14 cellular contexts compared by ENCODE assay signal in genomic region chr3:9211155-9211950, GRCh38. TPM values are rescaled to one million over a fixed set of nuclear protein-coding genes. Genes with fewer than 3 reads are reported as not detected.
DNase-seq lines count a peak whose midpoint lies in the region; ATAC-seq and TF ChIP-seq lines count a peak whose summit lies in the region.
"Had no signal": no experiment of that assay in that cellular context is flagged by ENCODE, and none has a peak within 500 bp of the region (broad histone marks: within the 10 kb centered on the region; RNA-seq: fewer than 3 reads in every experiment).

No MANE protein-coding gene starts in this region.

- no peaks in the 10 kb centered on the region for H3K4me1 ChIP-seq in breast epithelium

- CTCF ChIA-PET in MCF 10A (lab: Yijun Ruan, JAX) = interaction anchor here (0.8 to 0.9 kb wide), 3 partner anchors 44 to 103 kb away, joined by 3 to 5 read pairs (median 3); no protein-coding TSS in a partner anchor

- intact Hi-C loops in MCF 10A (cut with micrococcal nuclease) = no loop called here
- intact Hi-C loops in breast epithelium (cut with DNase I; ENCODE audit: low total_unique reads) = no loop called here

- ATAC-seq in stimulated activated effector memory CD8-positive, alpha-beta T cell treated with anti-CD3 and anti-CD28 coated beads, Interleukin-12 subunit alpha, Interleukin-12 subunit beta, amount 100 ng/mL, for 72 hours = peak; percentile 52
- no peak for ATAC-seq in GM19452 (IDR thresholded peaks at IDR 0.05; ENCODE audit: unreplicated experiment)
- ATAC-seq: stimulated activated naive B cell treated with anti-CD40 and anti-IgM and Interleukin-4, amounts not matched to agents 10 μg/mL and 1 μg/mL and 100 μg/mL, for 72 hours had no signal

- TF ChIP-seq CTCF in MCF 10A (IDR thresholded peaks at IDR 0.05; ENCODE audit: unreplicated experiment) = no peak
- no peak for TF ChIP-seq CTCF in breast epithelium (IDR thresholded peaks at IDR 0.05)
- TF ChIP-seq CTCF in fibroblast of mammary gland (conservative IDR thresholded peaks at IDR 0.05; ENCODE audit: control insufficient read depth, insufficient read depth, low read depth, low read length) = no peak

- no peak overlapping the region for H3K4me3 Mint-ChIP-seq in MCF 10A (ENCODE audit: unreplicated experiment)
- no peak overlapping the region for H3K4me3 Mint-ChIP-seq in stimulated activated effector memory CD8-positive, alpha-beta T cell treated with anti-CD3 and anti-CD28 coated beads, Interleukin-12 subunit alpha, Interleukin-12 subunit beta, amount 100 ng/mL, for 72 hours
- H3K4me3 Mint-ChIP-seq: activated CD4-positive, alpha-beta T cell treated with anti-CD3 and anti-CD28 coated beads, Interleukin-2, amount 10 ng/mL, durations not matched to agents 24 days and 14 days; stimulated activated naive B cell treated with anti-CD40 and anti-IgM and Interleukin-4, amounts not matched to agents 10 μg/mL and 1 μg/mL and 100 μg/mL, for 72 hours had no signal

- no peak for TF ChIP-seq POLR2A in breast epithelium (IDR thresholded peaks at IDR 0.05)

- BruUV-seq in MCF 10A (replicated peaks; lab: Mats Ljungman, UMichigan) = no TSS peak

- no peaks in the 10 kb centered on the region for H3K27me3 Mint-ChIP-seq in MCF 10A (ENCODE audit: insufficient read depth, unreplicated experiment)

- H3K27ac Mint-ChIP-seq in MCF 10A (ENCODE audit: low read depth, unreplicated experiment) = peak overlapping the region; percentile 17
- H3K27ac Mint-ChIP-seq in stimulated activated effector memory CD8-positive, alpha-beta T cell treated with anti-CD3 and anti-CD28 coated beads, Interleukin-12 subunit alpha, Interleukin-12 subunit beta, amount 100 ng/mL, for 72 hours = no peak overlapping the region
- H3K27ac Mint-ChIP-seq: activated CD4-positive, alpha-beta T cell treated with anti-CD3 and anti-CD28 coated beads, Interleukin-2, amount 10 ng/mL, durations not matched to agents 24 days and 14 days; activated T-helper 2 cell treated with anti-CD3 and anti-CD28 coated beads, Interferon-gamma antibody, Interleukin-2, Interleukin-4, amounts not matched to agents 10 μg/mL and 5 μg/mL and 100 μg/mL, durations not matched to agents 14 hours and 24 hours and 36 hours; stimulated activated naive B cell treated with anti-CD40 and anti-IgM and Interleukin-4, amounts not matched to agents 10 μg/mL and 1 μg/mL and 100 μg/mL, for 72 hours had no signal

- DNase-seq in MCF 10A (ENCODE audit: unreplicated experiment) (peak; percentile 25), breast epithelium (ENCODE audit: low spot score in 2 of 2) (no peak), T1000 (lab: John Stamatoyannopoulos, UW) (peak; percentile 38), fibroblast of mammary gland (ENCODE audit: low read depth) (peak; percentile 90), T-helper 2 cell (no peak), NCI-H446 (lab: John Stamatoyannopoulos, UW) (no peak)
- no peak for DNase-seq in stimulated activated effector memory CD8-positive, alpha-beta T cell treated with anti-CD3 and anti-CD28 coated beads, Interleukin-12 subunit alpha, Interleukin-12 subunit beta, amount 100 ng/mL, for 72 hours (ENCODE audit: low spot score in 2 of 2)
- DNase-seq: activated CD4-positive, alpha-beta T cell treated with anti-CD3 and anti-CD28 coated beads, Interleukin-2, amount 10 ng/mL, durations not matched to agents 24 days and 14 days; cerebellar nuclear complex; Kasumi-1; stimulated activated naive B cell treated with anti-CD40 and anti-IgM and Interleukin-4, amounts not matched to agents 10 μg/mL and 1 μg/mL and 100 μg/mL, for 72 hours; SW 1271 had no signal

- POLR2A ChIA-PET in MCF 10A (lab: Yijun Ruan, JAX) = interaction anchor here (1.8 kb wide), 1 partner anchor 11 kb away, joined by 7 read pairs; no protein-coding TSS in a partner anchor

- no peak overlapping the region for H3K4me3 ChIP-seq in breast epithelium
- no peak overlapping the region for H3K4me3 ChIP-seq in fibroblast of mammary gland (ENCODE audit: control insufficient read depth, low read depth, low read length)

- H3K4me1 Mint-ChIP-seq in MCF 10A (ENCODE audit: insufficient read depth, unreplicated experiment) = peaks cover 24% of the 10 kb centered on the region
- H3K4me1 Mint-ChIP-seq in stimulated activated effector memory CD8-positive, alpha-beta T cell treated with anti-CD3 and anti-CD28 coated beads, Interleukin-12 subunit alpha, Interleukin-12 subunit beta, amount 100 ng/mL, for 72 hours = no peaks in the 10 kb centered on the region

- no peaks in the 10 kb centered on the region for H3K27me3 ChIP-seq in breast epithelium

- H3K36me3 Mint-ChIP-seq in MCF 10A (ENCODE audit: insufficient read depth, unreplicated experiment) = no peaks in the 10 kb centered on the region
- H3K36me3 Mint-ChIP-seq in stimulated activated effector memory CD8-positive, alpha-beta T cell treated with anti-CD3 and anti-CD28 coated beads, Interleukin-12 subunit alpha, Interleukin-12 subunit beta, amount 100 ng/mL, for 72 hours = no peaks in the 10 kb centered on the region
- H3K36me3 Mint-ChIP-seq: stimulated activated naive B cell treated with anti-CD40 and anti-IgM and Interleukin-4, amounts not matched to agents 10 μg/mL and 1 μg/mL and 100 μg/mL, for 72 hours had no signal

- H3K9me3 ChIP-seq in breast epithelium = no peaks in the 10 kb centered on the region

- H3K36me3 ChIP-seq in breast epithelium = no peaks in the 10 kb centered on the region

- no peak overlapping the region for H3K27ac ChIP-seq in breast epithelium

- no peaks in the 10 kb centered on the region for H3K9me3 Mint-ChIP-seq in MCF 10A (ENCODE audit: unreplicated experiment)
- no peaks in the 10 kb centered on the region for H3K9me3 Mint-ChIP-seq in stimulated activated effector memory CD8-positive, alpha-beta T cell treated with anti-CD3 and anti-CD28 coated beads, Interleukin-12 subunit alpha, Interleukin-12 subunit beta, amount 100 ng/mL, for 72 hours
- H3K9me3 Mint-ChIP-seq: activated CD4-positive, alpha-beta T cell treated with anti-CD3 and anti-CD28 coated beads, Interleukin-2, amount 10 ng/mL, durations not matched to agents 24 days and 14 days; activated T-helper 2 cell treated with anti-CD3 and anti-CD28 coated beads, Interferon-gamma antibody, Interleukin-2, Interleukin-4, amounts not matched to agents 10 μg/mL and 5 μg/mL and 100 μg/mL, durations not matched to agents 14 hours and 24 hours and 36 hours had no signal

RNA-seq across cellular contexts. Expression of gene SRGAP3, which starts 38.1 kb away (rescaled TPM):
- total RNA-seq in MCF 10A (2022) = 13.7 and 19.8 TPM in 2 replicates
- total RNA-seq in breast epithelium = 10 to 100 TPM; 13.6 to 21.5 (median 19.0) TPM

Comparison
In these comparisons a context has a peak if more than half of its experiments do, and no peak if none do; other contexts are left out.
1. DNase-seq: peak in MCF 10A (single experiment), T1000 (single experiment) and fibroblast of mammary gland (single experiment); none in breast epithelium (0 of 2), stimulated activated effector memory CD8-positive, alpha-beta T cell treated with anti-CD3 and anti-CD28 coated beads, Interleukin-12 subunit alpha, Interleukin-12 subunit beta, amount 100 ng/mL, for 72 hours (0 of 2), T-helper 2 cell (0 of 5) and NCI-H446 (0 of 2).